In genomic region chr10:99656199-99657064, GRCh38 we compare ENCODE assay signal across 20 cellular contexts. TPM values are rescaled to one million over a fixed set of nuclear protein-coding genes. Genes with fewer than 3 reads are reported as not detected.
DNase-seq lines count a peak whose midpoint lies in the region; ATAC-seq and TF ChIP-seq lines count a peak whose summit lies in the region.
"Had no signal": no experiment of that assay in that cellular context is flagged by ENCODE, and none has a peak within 500 bp of the region (broad histone marks: within the 10 kb centered on the region; RNA-seq: fewer than 3 reads in every experiment).

No MANE protein-coding gene starts in this region.

- H3K9me3 ChIP-seq in RWPE2 (ENCODE audit: severe bottlenecking) (no peaks in the 10 kb centered on the region), esophagus (ENCODE audit: control insufficient read depth in 2 of 2, insufficient read depth in 1 of 2, low read depth in 1 of 2, low read length in 1 of 2) (no peaks in the 10 kb centered on the region), OCI-LY7 (ENCODE audit: low read length) (no peaks in the 10 kb centered on the region)
- H3K9me3 ChIP-seq: body of pancreas, MG63, right atrium auricular region had no signal

- H3K36me3 ChIP-seq in RWPE2 (ENCODE audit: low read depth) = peaks cover 13% of the 10 kb centered on the region
- no peaks in the 10 kb centered on the region for H3K36me3 ChIP-seq in esophagus (ENCODE audit: control insufficient read depth in 2 of 2, insufficient read depth in 2 of 2, low read length in 1 of 2)
- no peaks in the 10 kb centered on the region for H3K36me3 ChIP-seq in OCI-LY7 (ENCODE audit: insufficient read depth, low read length)
- H3K36me3 ChIP-seq: MG63, right atrium auricular region had no signal

- H4K20me1 ChIP-seq in OCI-LY7 (ENCODE audit: insufficient read depth, low read length) = no peaks in the 10 kb centered on the region

- H3K4me3 ChIP-seq in RWPE2 (ENCODE audit: severe bottlenecking) (no peak overlapping the region), esophagus (ENCODE audit: low read depth in 1 of 2, low read length in 2 of 2) (no peak overlapping the region), skin epidermis (no peak overlapping the region), OCI-LY7 (ENCODE audit: low read depth, low read length, poor library complexity, severe bottlenecking) (no peak overlapping the region)
- H3K4me3 ChIP-seq: body of pancreas, MG63, right atrium auricular region had no signal

- peak; percentile 2; the same call in 2 of the 3 replicates for ATAC-seq in RWPE2 (ENCODE audit: low read depth)
- ATAC-seq: activated CD4-positive, alpha-beta T cell treated with anti-CD3 and anti-CD28 coated beads for 36 hours; body of pancreas had no signal

- H3K9me2 ChIP-seq in OCI-LY7 (ENCODE audit: insufficient read depth, low read length) = no peaks in the 10 kb centered on the region

- CTCF ChIA-PET in OCI-LY7 (lab: Charles Lee; ENCODE audit: unreplicated experiment) = no interaction called here

- H3K27ac ChIP-seq in RWPE2 (ENCODE audit: poor library complexity, severe bottlenecking) (peak overlapping the region; percentile 94), esophagus (ENCODE audit: low read depth in 2 of 2, low read length in 1 of 2) (peak overlapping the region; percentile 78 to 89), skin epidermis (peak overlapping the region in 16 of 21 experiments; percentile 4 to 76 (median 30)), OCI-LY7 (ENCODE audit: low read depth, low read length, poor library complexity, severe bottlenecking) (no peak overlapping the region)
- H3K27ac ChIP-seq: body of pancreas, right atrium auricular region had no signal

- no peak overlapping the region for H3K4me2 ChIP-seq in OCI-LY7 (ENCODE audit: low read length)

- intact Hi-C loops in OCI-LY7 (cut with micrococcal nuclease; ENCODE audit: unreplicated experiment) = no loop called here

- TF ChIP-seq CTCF in RWPE2 (IDR thresholded peaks at IDR 0.05; ENCODE audit: poor library complexity, severe bottlenecking) (no peak), OCI-LY7 (conservative IDR thresholded peaks at IDR 0.05; ENCODE audit: low read length) (no peak)

- H3K4me1 ChIP-seq in RWPE2 (ENCODE audit: insufficient read depth, poor library complexity, severe bottlenecking) (peaks cover 66% of the 10 kb centered on the region), esophagus (ENCODE audit: control insufficient read depth in 2 of 2, insufficient read depth in 2 of 2, low read length in 1 of 2) (peaks cover 0 to 2% of the 10 kb centered on the region in 2 donors), OCI-LY7 (ENCODE audit: insufficient read depth, low read length, poor library complexity, severe bottlenecking) (no peaks in the 10 kb centered on the region)

- 0 to 27% methylated on average over 1 of the region's 1 CpG for WGBS in esophagus, 2 donors

- no peaks in the 10 kb centered on the region for H3K79me2 ChIP-seq in OCI-LY7 (ENCODE audit: insufficient read depth, low read depth, low read length)

- BruUV-seq in OCI-LY7 (replicated peaks; lab: Mats Ljungman, UMichigan) = no TSS peak

- POLR2A ChIA-PET in OCI-LY7 (lab: Charles Lee) = interaction anchor here (1.5 kb wide), 1 partner anchor 34 kb away, joined by 4 read pairs; no protein-coding TSS in a partner anchor

- DNase-seq in M059J (ENCODE audit: low read depth) = peak; percentile 19
- no peak for DNase-seq in RWPE2 (ENCODE audit: low spot score)
- DNase-seq in effector CD8-positive, alpha-beta T cell (lab: John Stamatoyannopoulos, UW) = no peak
- no peak for DNase-seq in DMS79 treated with DMSO at 0.1 percent for 48 hours (lab: John Stamatoyannopoulos, UW)
- DNase-seq in OCI-LY7 (ENCODE audit: low spot score) = no peak
- DNase-seq in RPMI8226 = no peak
- DNase-seq: activated CD4-positive, alpha-beta T cell treated with anti-CD3 and anti-CD28 coated beads for 36 hours; body of pancreas; foreskin fibroblast; hypothalamus; IMR-90; kidney; MG63; NCI-H1694 treated with DMSO at 0.1 percent for 48 hours; NCI-H345; stimulated activated CD8-positive, alpha-beta memory T cell treated with anti-CD3 and anti-CD28 coated beads, Interleukin-4, amount 100 ng/mL, for 48 hours; SW 1271 had no signal

- H2AFZ ChIP-seq in OCI-LY7 (ENCODE audit: low read length) = no peak overlapping the region

- H3K27me3 ChIP-seq in RWPE2 (ENCODE audit: insufficient read depth, poor library complexity, severe bottlenecking) = no peaks in the 10 kb centered on the region
- no peaks in the 10 kb centered on the region for H3K27me3 ChIP-seq in esophagus (ENCODE audit: control insufficient read depth in 1 of 2, insufficient read depth in 2 of 2, low read length in 2 of 2)
- H3K27me3 ChIP-seq: body of pancreas, MG63, right atrium auricular region had no signal

RNA-seq across cellular contexts. Expression of gene ENTPD7, which starts 2.9 kb away (rescaled TPM):
- 10.0 and 17.4 TPM in 2 replicates for total RNA-seq in M059J (2014; rRNA removed; shearing (Covaris generic))
- 1 to 10 TPM; 1.3 to 2.5 TPM for polyA plus RNA-seq in esophagus
- total RNA-seq in OCI-LY7 (2014; rRNA removed; shearing (Covaris generic)) = 2.8 and 3.3 TPM in 2 replicates
- total RNA-seq in OCI-LY7 (2022) = 5.6 and 7.6 TPM in 2 replicates

RNA-seq across cellular contexts. Expression of gene SLC25A28, which starts 36.2 kb away (rescaled TPM):
- 36.5 and 47.9 TPM in 2 replicates for total RNA-seq in M059J (2014; rRNA removed; shearing (Covaris generic))
- 10 to 100 TPM; 50.1 to 61.4 TPM for polyA plus RNA-seq in esophagus
- 31.6 and 35.6 TPM in 2 replicates for total RNA-seq in OCI-LY7 (2014; rRNA removed; shearing (Covaris generic))
- total RNA-seq in OCI-LY7 (2022) = 36.3 and 38.3 TPM in 2 replicates
